In the genomic region with DNA sequence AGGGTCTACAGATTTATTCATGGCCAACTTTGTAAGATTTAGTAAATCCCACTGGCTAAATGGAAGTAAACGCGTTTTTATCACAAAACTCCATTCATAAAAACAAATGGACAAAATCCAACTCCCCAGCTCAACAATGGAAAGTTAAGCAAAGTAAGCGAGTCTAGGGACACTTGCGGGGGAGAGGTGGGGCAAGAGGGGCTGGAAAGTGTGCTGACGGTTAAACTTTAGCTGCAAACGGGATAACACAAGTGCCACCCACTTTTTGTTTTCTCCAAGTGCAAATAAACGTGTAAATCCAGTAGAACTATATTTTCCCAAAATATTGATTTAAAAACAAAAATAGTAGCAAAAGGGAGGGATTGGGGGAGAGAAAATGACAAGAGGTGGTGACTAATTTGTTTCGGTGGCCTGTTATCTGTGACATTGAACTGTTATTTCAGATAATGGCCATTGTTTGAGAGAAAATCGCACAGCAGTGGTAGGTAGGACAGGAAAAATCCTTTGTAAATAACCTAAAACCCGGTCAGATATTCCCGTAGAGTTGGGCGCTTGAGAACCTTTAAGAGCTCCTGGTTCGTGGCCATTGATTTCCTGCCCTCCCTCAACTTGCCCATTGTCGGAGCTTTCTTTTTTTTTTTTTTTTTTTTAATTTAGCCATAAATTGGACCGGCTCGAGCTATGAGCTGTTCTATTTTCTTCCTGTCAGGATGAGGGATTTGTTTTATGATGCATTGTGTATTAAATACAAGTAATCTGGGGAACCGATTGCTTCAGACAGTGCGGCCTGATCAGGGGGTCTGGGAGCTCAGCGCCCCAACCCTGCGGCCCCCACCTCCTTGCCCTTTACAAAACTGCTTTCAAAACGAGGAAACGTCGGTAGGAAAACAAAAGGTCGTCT, we compare ENCODE assay signal across 8 cellular contexts.
DNase-seq lines count a peak whose midpoint lies in the region; ATAC-seq and TF ChIP-seq lines count a peak whose summit lies in the region.

No MANE protein-coding gene starts in this region.

- no peak overlapping the region for H3K56ac ChIP-seq in H9 (ENCODE audit: insufficient read length, low read depth, low read length)

- no peaks in the 10 kb centered on the region; a peak in 2 of 5 replicates for H3K9me3 Mint-ChIP-seq in H9

- H3K4ac ChIP-seq in H9 (ENCODE audit: low read depth, low read length): no peak overlapping the region

- POLR2A ChIA-PET in AG04450 (lab: Yijun Ruan, JAX): interaction anchor here (0.6 to 0.9 kb wide), 3 partner anchors 145 to 234 kb away, joined by 4 to 6 read pairs (median 5); no protein-coding TSS in a partner anchor

- H3K27me3 ChIP-seq in AG04450 (ENCODE audit: control insufficient read depth, insufficient read depth, low read length): no peaks in the 10 kb centered on the region
- peaks cover 22% of the 10 kb centered on the region for H3K27me3 ChIP-seq in H9 (ENCODE audit: insufficient read depth, low read length)
- no peaks in the 10 kb centered on the region for H3K27me3 ChIP-seq in ascending aorta

- H4K20me1 ChIP-seq in H9 (ENCODE audit: control insufficient read depth, insufficient read depth, insufficient read length): no peaks in the 10 kb centered on the region

- H2BK20ac ChIP-seq in H9 (ENCODE audit: low read depth, low read length, poor library complexity, severe bottlenecking): no peak overlapping the region

- DNase-seq in AG04450 (ENCODE audit: low read depth, low spot score) (no peak), H9 (no peak), ascending aorta (ENCODE audit: low spot score in 2 of 2) (no peak), left kidney (ENCODE audit: low read depth, low spot score) (peak; percentile 34), Kasumi-1 (lab: John Stamatoyannopoulos, UW) (no peak)

- peak overlapping the region; percentile 70 to 84 for H3K4me3 Mint-ChIP-seq in H9

- H3K36me3 ChIP-seq in ascending aorta: no peaks in the 10 kb centered on the region

- H3K79me1 ChIP-seq in H9 (ENCODE audit: insufficient read depth, low read depth, low read length, poor library complexity, severe bottlenecking): no peaks in the 10 kb centered on the region

- peaks cover 76% of the 10 kb centered on the region for H3K27me3 Mint-ChIP-seq in H9 (ENCODE audit: low read depth)

- H3K4me3 ChIP-seq in AG04450 (ENCODE audit: low read depth, low read length) (peak overlapping the region; percentile 42), ascending aorta (peak overlapping the region; percentile 46 to 65)

- intact Hi-C loops in ascending aorta (cut with DNase I): loop anchor here (1.0 to 5.0 kb wide), 5 partner anchors 16 to 514 kb away; no protein-coding TSS in a partner anchor

- ATAC-seq in HG03460 (IDR thresholded peaks at IDR 0.05; ENCODE audit: unreplicated experiment) (no peak), GM19023 (IDR thresholded peaks at IDR 0.05; ENCODE audit: unreplicated experiment) (no peak), HG03378 (IDR thresholded peaks at IDR 0.05; ENCODE audit: unreplicated experiment) (no peak)

- no peaks in the 10 kb centered on the region for H3K79me2 ChIP-seq in H9 (ENCODE audit: insufficient read depth, low read length)

- no peak overlapping the region for H3K23ac ChIP-seq in H9 (ENCODE audit: insufficient read length, low read depth, low read length)

- no peak overlapping the region for H3K27ac Mint-ChIP-seq in H9

- H3K36me3 Mint-ChIP-seq in H9 (ENCODE audit: insufficient read depth in 1 of 3, low read depth in 3 of 3): no peaks in the 10 kb centered on the region

- peaks cover 26% of the 10 kb centered on the region for H3K23me2 ChIP-seq in H9 (ENCODE audit: insufficient read length, low read depth, low read length, poor library complexity, severe bottlenecking)

- H2AFZ ChIP-seq in H9 (ENCODE audit: low read length): no peak overlapping the region

- H2AK5ac ChIP-seq in H9 (ENCODE audit: insufficient read length, low read length): no peak overlapping the region

- CTCF ChIA-PET in AG04450 (lab: Charles Lee): interaction anchor here (0.6 to 5.9 kb wide), 79 partner anchors 9 to 1702 kb away, joined by 3 to 84 read pairs (median 5); a partner anchor contains a TSS

- TF ChIP-seq CTCF in AG04450 (IDR thresholded peaks at IDR 0.05; ENCODE audit: low read depth, low read length) (no peak), H9 (conservative IDR thresholded peaks at IDR 0.05) (no peak), ascending aorta (IDR thresholded peaks at IDR 0.05) (no peak)

- no CpG with 5 or more reads among the region's 24 CpGs for WGBS in H9 (ENCODE audit: extremely low coverage, insufficient read length, low lambda C conversion rate)

- H3K4me1 ChIP-seq in H9 (ENCODE audit: insufficient read depth, low read length): no peaks in the 10 kb centered on the region
- H3K4me1 ChIP-seq in ascending aorta: peaks cover 0 to 7% of the 10 kb centered on the region in 2 donors

- no peak overlapping the region for H4K91ac ChIP-seq in H9 (ENCODE audit: insufficient read length, low read depth, low read length)

- H2BK12ac ChIP-seq in H9 (ENCODE audit: insufficient read length, low read depth, low read length): no peak overlapping the region

- no peak overlapping the region for H3T11ph ChIP-seq in H9 (ENCODE audit: low read length)

- no peak overlapping the region for H3K14ac ChIP-seq in H9 (ENCODE audit: insufficient read depth, low read length)

- no peak overlapping the region for H2BK15ac ChIP-seq in H9 (ENCODE audit: low read depth, low read length)

- H3K4me2 ChIP-seq in H9 (ENCODE audit: insufficient read depth, insufficient read length, low read length): peak overlapping the region; percentile 76

- H3K9me3 ChIP-seq in AG04450 (ENCODE audit: control insufficient read depth, insufficient read depth, low read length): no peaks in the 10 kb centered on the region
- H3K9me3 ChIP-seq in H9 (ENCODE audit: control insufficient read depth, low read depth, low read length): no peaks in the 10 kb centered on the region
- H3K9me3 ChIP-seq in ascending aorta: no peaks in the 10 kb centered on the region

- H2BK120ac ChIP-seq in H9 (ENCODE audit: low read depth, low read length, poor library complexity, severe bottlenecking): no peak overlapping the region

- no peak overlapping the region for H4K5ac ChIP-seq in H9 (ENCODE audit: insufficient read length, low read depth, low read length)

- no peak overlapping the region for H3K18ac ChIP-seq in H9 (ENCODE audit: insufficient read length, low read depth, low read length)

- H3K4me1 Mint-ChIP-seq in H9: peaks cover 22 to 38% of the 10 kb centered on the region in 2 experiments

- H2BK5ac ChIP-seq in H9 (ENCODE audit: insufficient read length, low read length): no peak overlapping the region

- no peak overlapping the region for H3K9ac ChIP-seq in H9 (ENCODE audit: extremely low read depth, insufficient read length, low read length)

- H3K27ac ChIP-seq in AG04450 (ENCODE audit: low read depth, low read length) (no peak overlapping the region), H9 (ENCODE audit: insufficient read length, low read depth, low read length) (no peak overlapping the region), ascending aorta (peak overlapping the region; percentile 72 to 90)

- H4K8ac ChIP-seq in H9 (replicated peaks; ENCODE audit: insufficient read length, low read depth, low read length): no peak overlapping the region

Comparison
In these comparisons a context has a peak if more than half of its experiments do, and no peak if none do; other contexts are left out.
1. H3K27ac ChIP-seq: peak in ascending aorta (2 of 2); none in AG04450 (single experiment) and H9 (single experiment).